ENCODE assay signal across 2 cellular contexts in genomic region chr5:179648410-179648809, GRCh38.
TF ChIP-seq lines count a peak whose summit lies in the region.

No MANE protein-coding gene starts in this region.

TF ChIP-seq in HepG2, 621 proteins besides CTCF, POLR2A, EP300 and RAD21:
- TF ChIP-seq ATM (IDR thresholded peaks at IDR 0.05; ENCODE audit: borderline replicate concordance) = no peak
- TF ChIP-seq BHLHE40 (IDR thresholded peaks at IDR 0.05; ENCODE audit: low read length) = 0 out of 2 replicates have a peak, but pooled peaks have one; percentile 24
- no peak for TF ChIP-seq TOE1 (CRISPR knock-in tag; IDR thresholded peaks at IDR 0.05)
- peak; percentile 75 for TF ChIP-seq CREB1 (IDR thresholded peaks at IDR 0.05)
- TF ChIP-seq CREB1 (CRISPR knock-in tag; IDR thresholded peaks at IDR 0.05) = no peak
TF ChIP-seq in HepG2: peak in this region for 2.

TF ChIP-seq in GM23338, 12 proteins besides CTCF, POLR2A, EP300 and RAD21:
- TF ChIP-seq REST (IDR thresholded peaks at IDR 0.05; ENCODE audit: unreplicated experiment) = no peak
- TF ChIP-seq CREB1 (CRISPR knock-in tag; IDR thresholded peaks at IDR 0.05; ENCODE audit: low read depth) = no peak
- no peak for TF ChIP-seq ETS1 (IDR thresholded peaks at IDR 0.05)
- TF ChIP-seq NANOG (IDR thresholded peaks at IDR 0.05; ENCODE audit: borderline replicate concordance) = no peak
- TF ChIP-seq JUNB (IDR thresholded peaks at IDR 0.05; ENCODE audit: unreplicated experiment) = no peak
- TF ChIP-seq ZNF331 (CRISPR knock-in tag; IDR thresholded peaks at IDR 0.05; ENCODE audit: low read depth) = no peak
- no peak for TF ChIP-seq EZH2 (IDR thresholded peaks at IDR 0.05; ENCODE audit: low read depth, unreplicated experiment)
- TF ChIP-seq ZNF462 (CRISPR knock-in tag; IDR thresholded peaks at IDR 0.05) = no peak
- TF ChIP-seq ZNF114 (CRISPR knock-in tag; IDR thresholded peaks at IDR 0.05) = no peak
- TF ChIP-seq POLR2AphosphoS5 (IDR thresholded peaks at IDR 0.05; ENCODE audit: low read depth) = no peak
- TF ChIP-seq STAT1 (IDR thresholded peaks at IDR 0.05; ENCODE audit: unreplicated experiment) = no peak
- no peak for TF ChIP-seq EZH2phosphoT487 (IDR thresholded peaks at IDR 0.05; ENCODE audit: unreplicated experiment)
